11 cellular contexts compared by ENCODE assay signal in genomic region chr17:75664099-75664549, GRCh38. TPM values are rescaled to one million over a fixed set of nuclear protein-coding genes. Genes with fewer than 3 reads are reported as not detected.
DNase-seq lines count a peak whose midpoint lies in the region; ATAC-seq and FAIRE-seq lines count a peak whose summit lies in the region.
"Had no signal": no experiment of that assay in that cellular context is flagged by ENCODE, and none has a peak within 500 bp of the region (broad histone marks: within the 10 kb centered on the region; RNA-seq: fewer than 3 reads in every experiment).

No MANE protein-coding gene starts in this region.

- intact Hi-C loops in activated CD4-positive, alpha-beta T cell treated with anti-CD3 and anti-CD28 coated beads for 36 hours (cut with DNase I, micrococcal nuclease): no loop called here

- H3K27ac Mint-ChIP-seq in stimulated activated memory B cell treated with anti-CD40 and anti-IgM and Interleukin-4, amounts not matched to agents 10 μg/mL and 1 μg/mL and 100 μg/mL, for 72 hours: no peak overlapping the region
- H3K27ac Mint-ChIP-seq in activated CD4-positive, alpha-beta T cell treated with anti-CD3 and anti-CD28 coated beads for 36 hours: no peak overlapping the region
- H3K27ac Mint-ChIP-seq in activated CD8-positive, alpha-beta memory T cell treated with anti-CD3 and anti-CD28 coated beads, Interleukin-2, amount 10 ng/mL, durations not matched to agents 7 days and 5 days: no peak overlapping the region
- no peak overlapping the region for H3K27ac Mint-ChIP-seq in effector memory CD8-positive, alpha-beta T cell
- H3K27ac Mint-ChIP-seq: T-helper 1 cell treated with Interleukin-12 subunit alpha and Interleukin-12 subunit beta and Interleukin-4 antibody, amounts not matched to agents 30 μg/mL and 1 μg/mL, for 36 hours had no signal

- POLR2A ChIA-PET in activated CD4-positive, alpha-beta T cell treated with anti-CD3 and anti-CD28 coated beads for 36 hours (lab: Charles Lee): no interaction called here

- H3K9me3 Mint-ChIP-seq in stimulated activated memory B cell treated with anti-CD40 and anti-IgM and Interleukin-4, amounts not matched to agents 10 μg/mL and 1 μg/mL and 100 μg/mL, for 72 hours: no peaks in the 10 kb centered on the region
- no peaks in the 10 kb centered on the region for H3K9me3 Mint-ChIP-seq in activated CD4-positive, alpha-beta T cell treated with anti-CD3 and anti-CD28 coated beads for 36 hours (ENCODE audit: low read depth)
- no peaks in the 10 kb centered on the region for H3K9me3 Mint-ChIP-seq in activated CD8-positive, alpha-beta memory T cell treated with anti-CD3 and anti-CD28 coated beads, Interleukin-2, amount 10 ng/mL, durations not matched to agents 7 days and 5 days (ENCODE audit: low read depth)
- no peaks in the 10 kb centered on the region for H3K9me3 Mint-ChIP-seq in effector memory CD8-positive, alpha-beta T cell
- H3K9me3 Mint-ChIP-seq: T-helper 1 cell treated with Interleukin-12 subunit alpha and Interleukin-12 subunit beta and Interleukin-4 antibody, amounts not matched to agents 30 μg/mL and 1 μg/mL, for 36 hours had no signal

- CTCF ChIA-PET in activated CD4-positive, alpha-beta T cell treated with anti-CD3 and anti-CD28 coated beads for 36 hours (lab: Charles Lee): interaction anchor here (1.0 to 5.1 kb wide), 2 partner anchors 85 to 89 kb away, joined by 3 to 55 read pairs; no protein-coding TSS in a partner anchor
- CTCF ChIA-PET in activated CD8-positive, alpha-beta memory T cell treated with anti-CD3 and anti-CD28 coated beads, Interleukin-2, amount 10 ng/mL, durations not matched to agents 7 days and 5 days (lab: Charles Lee): interaction anchor here (0.9 to 1.5 kb wide), 2 partner anchors 63 to 86 kb away, joined by 3 to 5 read pairs; no protein-coding TSS in a partner anchor

- H3K36me3 Mint-ChIP-seq in stimulated activated memory B cell treated with anti-CD40 and anti-IgM and Interleukin-4, amounts not matched to agents 10 μg/mL and 1 μg/mL and 100 μg/mL, for 72 hours: peaks cover 15% of the 10 kb centered on the region
- H3K36me3 Mint-ChIP-seq in activated CD4-positive, alpha-beta T cell treated with anti-CD3 and anti-CD28 coated beads for 36 hours (ENCODE audit: low read depth): peaks cover 17% of the 10 kb centered on the region
- H3K36me3 Mint-ChIP-seq in activated CD8-positive, alpha-beta memory T cell treated with anti-CD3 and anti-CD28 coated beads, Interleukin-2, amount 10 ng/mL, durations not matched to agents 7 days and 5 days: peaks cover 15% of the 10 kb centered on the region
- peaks cover 22% of the 10 kb centered on the region for H3K36me3 Mint-ChIP-seq in effector memory CD8-positive, alpha-beta T cell (ENCODE audit: insufficient read depth)

- peaks cover 36% of the 10 kb centered on the region for H3K4me1 Mint-ChIP-seq in stimulated activated memory B cell treated with anti-CD40 and anti-IgM and Interleukin-4, amounts not matched to agents 10 μg/mL and 1 μg/mL and 100 μg/mL, for 72 hours
- H3K4me1 Mint-ChIP-seq in activated CD4-positive, alpha-beta T cell treated with anti-CD3 and anti-CD28 coated beads for 36 hours: peaks cover 18% of the 10 kb centered on the region
- H3K4me1 Mint-ChIP-seq in activated CD8-positive, alpha-beta memory T cell treated with anti-CD3 and anti-CD28 coated beads, Interleukin-2, amount 10 ng/mL, durations not matched to agents 7 days and 5 days: peaks cover 12% of the 10 kb centered on the region
- peaks cover 5 to 10% of the 10 kb centered on the region in 2 donors for H3K4me1 Mint-ChIP-seq in effector memory CD8-positive, alpha-beta T cell (ENCODE audit: low read depth in 2 of 2)

- no peaks in the 10 kb centered on the region for H3K27me3 Mint-ChIP-seq in stimulated activated memory B cell treated with anti-CD40 and anti-IgM and Interleukin-4, amounts not matched to agents 10 μg/mL and 1 μg/mL and 100 μg/mL, for 72 hours
- H3K27me3 Mint-ChIP-seq in activated CD4-positive, alpha-beta T cell treated with anti-CD3 and anti-CD28 coated beads for 36 hours: no peaks in the 10 kb centered on the region
- H3K27me3 Mint-ChIP-seq in activated CD8-positive, alpha-beta memory T cell treated with anti-CD3 and anti-CD28 coated beads, Interleukin-2, amount 10 ng/mL, durations not matched to agents 7 days and 5 days: no peaks in the 10 kb centered on the region
- no peaks in the 10 kb centered on the region for H3K27me3 Mint-ChIP-seq in effector memory CD8-positive, alpha-beta T cell

- peak overlapping the region; percentile 38 for H3K4me3 Mint-ChIP-seq in stimulated activated memory B cell treated with anti-CD40 and anti-IgM and Interleukin-4, amounts not matched to agents 10 μg/mL and 1 μg/mL and 100 μg/mL, for 72 hours
- no peak overlapping the region for H3K4me3 Mint-ChIP-seq in activated CD4-positive, alpha-beta T cell treated with anti-CD3 and anti-CD28 coated beads for 36 hours
- H3K4me3 Mint-ChIP-seq in activated CD8-positive, alpha-beta memory T cell treated with anti-CD3 and anti-CD28 coated beads, Interleukin-2, amount 10 ng/mL, durations not matched to agents 7 days and 5 days: no peak overlapping the region
- H3K4me3 Mint-ChIP-seq in effector memory CD8-positive, alpha-beta T cell: no peak overlapping the region
- H3K4me3 Mint-ChIP-seq: T-helper 1 cell treated with Interleukin-12 subunit alpha and Interleukin-12 subunit beta and Interleukin-4 antibody, amounts not matched to agents 30 μg/mL and 1 μg/mL, for 36 hours had no signal

- peak; percentile 92 for FAIRE-seq in GM19239 (lab: Jason Lieb, UNC)

- DNase-seq in GM19239 (ENCODE audit: insufficient read length, low spot score): no peak
- no peak for DNase-seq in activated CD4-positive, alpha-beta T cell treated with anti-CD3 and anti-CD28 coated beads for 36 hours
- no peak for DNase-seq in activated CD8-positive, alpha-beta memory T cell treated with anti-CD3 and anti-CD28 coated beads, Interleukin-2, amount 10 ng/mL, durations not matched to agents 7 days and 5 days
- DNase-seq in effector memory CD8-positive, alpha-beta T cell: no peak
- DNase-seq: foreskin fibroblast, NCI-H2107 had no signal

- peak; percentile 57 for ATAC-seq in HG02623 (IDR thresholded peaks at IDR 0.05; ENCODE audit: unreplicated experiment)
- peak; percentile 53 for ATAC-seq in HG03457 (IDR thresholded peaks at IDR 0.05; ENCODE audit: unreplicated experiment)
- peak; percentile 94 for ATAC-seq in stimulated activated memory B cell treated with anti-CD40 and anti-IgM and Interleukin-4, amounts not matched to agents 10 μg/mL and 1 μg/mL and 100 μg/mL, for 72 hours
- ATAC-seq in activated CD4-positive, alpha-beta T cell treated with anti-CD3 and anti-CD28 coated beads for 36 hours: no peak
- ATAC-seq in activated CD8-positive, alpha-beta memory T cell treated with anti-CD3 and anti-CD28 coated beads, Interleukin-2, amount 10 ng/mL, durations not matched to agents 7 days and 5 days: no peak
- ATAC-seq in effector memory CD8-positive, alpha-beta T cell (replicated peaks): no peak

RNA-seq across cellular contexts. Expression of gene RECQL5, which starts 2.8 kb away (rescaled TPM):
- total RNA-seq in activated CD4-positive, alpha-beta T cell treated with anti-CD3 and anti-CD28 coated beads for 36 hours: 10 to 100 TPM; 36.4 to 40.5 TPM
- 10 to 100 TPM; 35.5 to 46.2 TPM for total RNA-seq in activated CD8-positive, alpha-beta memory T cell treated with anti-CD3 and anti-CD28 coated beads, Interleukin-2, amount 10 ng/mL, durations not matched to agents 7 days and 5 days

RNA-seq across cellular contexts. Expression of gene SAP30BP, which starts 3.0 kb away (rescaled TPM):
- total RNA-seq in activated CD4-positive, alpha-beta T cell treated with anti-CD3 and anti-CD28 coated beads for 36 hours: 10 to 100 TPM; 87.8 to 100.0 TPM
- 100 to 1,000 TPM in 1 of 2 experiments, 10 to 100 TPM in 1; 100.0 to 106 TPM for total RNA-seq in activated CD8-positive, alpha-beta memory T cell treated with anti-CD3 and anti-CD28 coated beads, Interleukin-2, amount 10 ng/mL, durations not matched to agents 7 days and 5 days

RNA-seq across cellular contexts. Expression of gene SMIM5, which starts 30.9 kb away (rescaled TPM):
- total RNA-seq in activated CD4-positive, alpha-beta T cell treated with anti-CD3 and anti-CD28 coated beads for 36 hours: under 1 TPM; 0.12 to 0.14 TPM
- total RNA-seq in activated CD8-positive, alpha-beta memory T cell treated with anti-CD3 and anti-CD28 coated beads, Interleukin-2, amount 10 ng/mL, durations not matched to agents 7 days and 5 days: under 1 TPM in 1 of 2 experiments, not detected in 1; 0.15 TPM
- total RNA-seq: lung microvascular endothelial cell had no signal

RNA-seq across cellular contexts. Expression of gene ITGB4, which starts 57.1 kb away (rescaled TPM):
- 1 to 10 TPM in 1 of 2 experiments, under 1 TPM in 1; 0.62 to 1.5 TPM for total RNA-seq in activated CD4-positive, alpha-beta T cell treated with anti-CD3 and anti-CD28 coated beads for 36 hours
- 1 to 10 TPM; 1.0 to 1.1 TPM for total RNA-seq in activated CD8-positive, alpha-beta memory T cell treated with anti-CD3 and anti-CD28 coated beads, Interleukin-2, amount 10 ng/mL, durations not matched to agents 7 days and 5 days

Comparison
In these comparisons a context has a peak if more than half of its experiments do, and no peak if none do; other contexts are left out.
1. ATAC-seq: peak in HG02623 (single experiment), HG03457 (single experiment) and stimulated activated memory B cell treated with anti-CD40 and anti-IgM and Interleukin-4, amounts not matched to agents 10 μg/mL and 1 μg/mL and 100 μg/mL, for 72 hours (single experiment); none in activated CD4-positive, alpha-beta T cell treated with anti-CD3 and anti-CD28 coated beads for 36 hours (single experiment), activated CD8-positive, alpha-beta memory T cell treated with anti-CD3 and anti-CD28 coated beads, Interleukin-2, amount 10 ng/mL, durations not matched to agents 7 days and 5 days (single experiment) and effector memory CD8-positive, alpha-beta T cell (single experiment).